ENCODE assay signal across 10 cellular contexts in the genomic region with DNA sequence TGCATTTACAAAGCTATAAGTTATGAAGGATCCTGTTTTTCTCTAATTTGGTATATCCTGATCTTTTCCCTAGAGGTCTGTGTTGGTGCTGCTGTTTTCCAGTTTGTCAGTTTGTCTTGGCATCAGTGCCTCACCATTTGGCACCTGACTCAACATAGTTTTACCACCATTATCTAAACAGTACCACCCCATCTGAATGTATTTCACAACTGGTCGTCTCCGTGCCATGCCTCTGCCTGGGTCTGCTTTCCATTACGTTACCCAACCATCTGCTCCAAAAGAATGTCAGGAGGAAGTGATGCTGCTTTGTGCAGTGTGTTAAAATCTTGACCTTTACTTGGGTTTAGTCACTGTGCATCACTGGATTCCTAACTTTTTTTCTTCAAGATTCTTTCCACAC.
DNase-seq lines count a peak whose midpoint lies in the region; ATAC-seq and TF ChIP-seq lines count a peak whose summit lies in the region.
"Had no signal": no experiment of that assay in that cellular context is flagged by ENCODE, and none has a peak within 500 bp of the region (broad histone marks: within the 10 kb centered on the region; RNA-seq: fewer than 3 reads in every experiment).

No MANE protein-coding gene starts in this region.

- no peaks in the 10 kb centered on the region for H3K4me1 Mint-ChIP-seq in effector memory CD8-positive, alpha-beta T cell (ENCODE audit: low read depth in 2 of 2)

- H3K4me1 ChIP-seq in rectal smooth muscle tissue (ENCODE audit: control insufficient read depth, insufficient read depth, low read length), result peaks cover 19% of the 10 kb centered on the region

- no peak for TF ChIP-seq CTCF in GM13976 (IDR thresholded peaks at IDR 0.05; ENCODE audit: borderline replicate concordance, control extremely low read depth, extremely low read depth, insufficient read depth, missing control alignments)

- no peaks in the 10 kb centered on the region for H3K27me3 Mint-ChIP-seq in effector memory CD8-positive, alpha-beta T cell

- no peaks in the 10 kb centered on the region for H3K36me3 Mint-ChIP-seq in effector memory CD8-positive, alpha-beta T cell (ENCODE audit: insufficient read depth)

- no peak overlapping the region for H3K27ac Mint-ChIP-seq in effector memory CD8-positive, alpha-beta T cell

- H3K36me3 ChIP-seq in rectal smooth muscle tissue (ENCODE audit: control insufficient read depth, insufficient read depth, low read length), result no peaks in the 10 kb centered on the region

- no peak overlapping the region for H3K9ac ChIP-seq in rectal smooth muscle tissue (ENCODE audit: low read length)

- H3K9me3 Mint-ChIP-seq in effector memory CD8-positive, alpha-beta T cell, result no peaks in the 10 kb centered on the region

- no peaks in the 10 kb centered on the region for H3K27me3 ChIP-seq in rectal smooth muscle tissue (ENCODE audit: control insufficient read depth, insufficient read depth, low read length)

- DNase-seq in EH (ENCODE audit: low read depth) (peak; percentile 98), RPMI7951 (ENCODE audit: low read depth) (peak; percentile 93), fibroblast of peridontal ligament (ENCODE audit: extremely low read depth) (peak; percentile 100), NCI-H526 (lab: John Stamatoyannopoulos, UW) (no peak), nucleus accumbens (lab: John Stamatoyannopoulos, UW) (no peak), GM13976 (ENCODE audit: low spot score) (no peak)
- no peak for DNase-seq in effector memory CD8-positive, alpha-beta T cell
- DNase-seq: DMS79, SHP77 had no signal

- H3K4me3 Mint-ChIP-seq in effector memory CD8-positive, alpha-beta T cell, result no peak overlapping the region

- in situ Hi-C loops in GM13976 (cut with MboI; ENCODE audit: low sequenced_read_pairs, unreplicated experiment), result no loop called here

- peak overlapping the region; percentile 19 for H3K27ac ChIP-seq in rectal smooth muscle tissue (ENCODE audit: low read depth, low read length)

- ATAC-seq in effector memory CD8-positive, alpha-beta T cell (replicated peaks), result no peak

- H3K4me3 ChIP-seq in rectal smooth muscle tissue (ENCODE audit: low read length), result no peak overlapping the region

Comparison
In these comparisons a context has a peak if more than half of its experiments do, and no peak if none do; other contexts are left out.
1. DNase-seq: peak in EH (single experiment), RPMI7951 (single experiment) and fibroblast of peridontal ligament (single experiment); none in NCI-H526 (0 of 2), effector memory CD8-positive, alpha-beta T cell (0 of 3), nucleus accumbens (0 of 56) and GM13976 (single experiment).